ENCODE assay signal across 33 cellular contexts in the genomic region with DNA sequence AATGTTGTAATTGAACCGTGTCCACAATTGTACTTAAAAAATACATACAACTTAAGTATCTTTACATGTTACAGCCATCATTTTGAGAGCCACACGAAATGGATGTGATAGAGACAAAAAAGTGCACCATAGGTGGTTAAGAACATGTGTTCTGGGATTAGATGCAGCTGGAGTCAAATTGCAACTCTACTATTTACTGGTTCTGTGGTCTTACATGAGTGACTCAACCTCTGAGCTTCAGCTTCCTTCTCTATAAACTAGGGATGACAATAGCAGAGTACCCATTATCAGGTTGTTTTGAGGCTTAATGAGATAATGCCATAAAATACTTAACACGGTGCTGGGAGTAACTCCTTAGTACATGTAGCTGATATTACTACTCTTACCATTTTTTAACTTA.
A peak's percentile ranks its signal among the peaks of the same experiment; 100 is the strongest.
DNase-seq lines count a peak whose midpoint lies in the region; ATAC-seq and TF ChIP-seq lines count a peak whose summit lies in the region.
"Had no signal": no experiment of that assay in that cellular context is flagged by ENCODE, and none has a peak within 500 bp of the region (broad histone marks: within the 10 kb centered on the region; RNA-seq: fewer than 3 reads in every experiment).

No MANE protein-coding gene starts in this region.

- H3K27me3 ChIP-seq in RWPE2 (ENCODE audit: insufficient read depth, poor library complexity, severe bottlenecking) (no peaks in the 10 kb centered on the region), endodermal cell (ENCODE audit: control insufficient read depth, insufficient read depth, low read length, poor library complexity, severe bottlenecking) (no peaks in the 10 kb centered on the region)
- H3K27me3 ChIP-seq: BLaER1 treated with 17β-estradiol and CSF1 and Interleukin-3, amounts not matched to agents 10 nM and 100 nM; colonic mucosa; foreskin keratinocyte; pancreas; SJSA1; upper lobe of left lung had no signal

- no peaks in the 10 kb centered on the region for H3K4me1 ChIP-seq in RWPE2 (ENCODE audit: insufficient read depth, poor library complexity, severe bottlenecking)
- H3K4me1 ChIP-seq in endodermal cell (ENCODE audit: control insufficient read depth, insufficient read depth, low read length), result no peaks in the 10 kb centered on the region
- H3K4me1 ChIP-seq: colonic mucosa, foreskin keratinocyte, pancreas, upper lobe of left lung had no signal

- no peak overlapping the region for H3K27ac Mint-ChIP-seq in activated CD4-positive, alpha-beta T cell treated with anti-CD3 and anti-CD28 coated beads for 36 hours
- H3K27ac Mint-ChIP-seq in endodermal cell, result no peak overlapping the region
- H3K27ac Mint-ChIP-seq: activated CD4-positive, alpha-beta memory T cell treated with anti-CD3 and anti-CD28 coated beads for 36 hours; activated T-helper 17 cell treated with anti-CD3 and anti-CD28 coated beads, Interleukin-2, amount 50 U/mL, for 72 hours; stimulated activated naive B cell treated with anti-CD40 and anti-IgM and Interleukin-4, amounts not matched to agents 10 μg/mL and 1 μg/mL and 100 μg/mL, for 72 hours had no signal

- CTCF ChIA-PET in activated CD4-positive, alpha-beta T cell treated with anti-CD3 and anti-CD28 coated beads for 36 hours (lab: Charles Lee), result no interaction called here

- peaks cover 2% of the 10 kb centered on the region for H3K27me3 Mint-ChIP-seq in activated CD4-positive, alpha-beta T cell treated with anti-CD3 and anti-CD28 coated beads for 36 hours
- H3K27me3 Mint-ChIP-seq in endodermal cell (ENCODE audit: insufficient read depth), result peaks cover 1% of the 10 kb centered on the region
- H3K27me3 Mint-ChIP-seq: activated CD4-positive, alpha-beta memory T cell treated with anti-CD3 and anti-CD28 coated beads for 36 hours; activated T-helper 17 cell treated with anti-CD3 and anti-CD28 coated beads, Interleukin-2, amount 50 U/mL, for 72 hours had no signal

- H3K27ac ChIP-seq in RWPE2 (ENCODE audit: poor library complexity, severe bottlenecking) (no peak overlapping the region), endodermal cell (ENCODE audit: low read depth, low read length) (no peak overlapping the region)
- H3K27ac ChIP-seq: BLaER1 treated with 17β-estradiol and CSF1 and Interleukin-3, amounts not matched to agents 10 nM and 100 nM; cardiac muscle cell; colonic mucosa; foreskin keratinocyte; pancreas; SJSA1; upper lobe of left lung had no signal

- no peaks in the 10 kb centered on the region for H3K9me3 Mint-ChIP-seq in activated CD4-positive, alpha-beta T cell treated with anti-CD3 and anti-CD28 coated beads for 36 hours (ENCODE audit: low read depth)
- peaks cover 55% of the 10 kb centered on the region for H3K9me3 Mint-ChIP-seq in endodermal cell
- H3K9me3 Mint-ChIP-seq: activated CD4-positive, alpha-beta memory T cell treated with anti-CD3 and anti-CD28 coated beads for 36 hours; activated T-helper 17 cell treated with anti-CD3 and anti-CD28 coated beads, Interleukin-2, amount 50 U/mL, for 72 hours; stimulated activated naive B cell treated with anti-CD40 and anti-IgM and Interleukin-4, amounts not matched to agents 10 μg/mL and 1 μg/mL and 100 μg/mL, for 72 hours had no signal

- H3K36me3 Mint-ChIP-seq in activated CD4-positive, alpha-beta T cell treated with anti-CD3 and anti-CD28 coated beads for 36 hours (ENCODE audit: low read depth), result no peaks in the 10 kb centered on the region
- H3K36me3 Mint-ChIP-seq in endodermal cell (ENCODE audit: low read depth), result no peaks in the 10 kb centered on the region
- H3K36me3 Mint-ChIP-seq: activated CD4-positive, alpha-beta memory T cell treated with anti-CD3 and anti-CD28 coated beads for 36 hours; stimulated activated naive B cell treated with anti-CD40 and anti-IgM and Interleukin-4, amounts not matched to agents 10 μg/mL and 1 μg/mL and 100 μg/mL, for 72 hours had no signal

- H3K4me3 Mint-ChIP-seq in activated CD4-positive, alpha-beta T cell treated with anti-CD3 and anti-CD28 coated beads for 36 hours, result no peak overlapping the region
- H3K4me3 Mint-ChIP-seq in endodermal cell, result no peak overlapping the region
- H3K4me3 Mint-ChIP-seq: activated CD4-positive, alpha-beta memory T cell treated with anti-CD3 and anti-CD28 coated beads for 36 hours; activated T-helper 17 cell treated with anti-CD3 and anti-CD28 coated beads, Interleukin-2, amount 50 U/mL, for 72 hours; stimulated activated naive B cell treated with anti-CD40 and anti-IgM and Interleukin-4, amounts not matched to agents 10 μg/mL and 1 μg/mL and 100 μg/mL, for 72 hours had no signal

- TF ChIP-seq CTCF in RWPE2 (IDR thresholded peaks at IDR 0.05; ENCODE audit: poor library complexity, severe bottlenecking), result no peak
- no peak for TF ChIP-seq CTCF in endodermal cell (conservative IDR thresholded peaks at IDR 0.05)

- DNase-seq in activated CD4-positive, alpha-beta T cell treated with anti-CD3 and anti-CD28 coated beads for 36 hours, result no peak
- DNase-seq in activated CD4-positive, alpha-beta T cell treated with anti-CD3 and anti-CD28 coated beads, Interleukin-2, amount 50 U/mL, for 4 hours, result no peak
- DNase-seq in HT1080 (ENCODE audit: low read depth) (peak; percentile 53), RWPE2 (ENCODE audit: low spot score) (no peak), skeletal muscle cell (ENCODE audit: low read depth) (peak; percentile 27), endodermal cell (no peak)
- DNase-seq in activated CD4-positive, alpha-beta T cell treated with anti-CD3 and anti-CD28 coated beads for 1 hour, result no peak
- DNase-seq: ACHN; activated CD4-positive, alpha-beta memory T cell treated with anti-CD3 and anti-CD28 coated beads for 36 hours; activated CD4-positive, CD25-positive, alpha-beta regulatory T cell; activated CD8-positive, alpha-beta memory T cell treated with anti-CD3 and anti-CD28 coated beads, Interleukin-2, amount 50 U/mL, for 4 hours; activated naive CD4-positive, alpha-beta T cell treated with anti-CD3 and anti-CD28 coated beads, Interleukin-2, amount 50 U/mL, for 16 hours; amniotic stem cell; colonic mucosa; COR-L47; effector memory CD4-positive, alpha-beta T cell; EL; erythroblast; foreskin keratinocyte; H7; left cardiac atrium; MM.1S; NCI-H2171; NCI-H526; pancreas; stimulated activated CD4-positive, alpha-beta T cell treated with anti-CD3 and anti-CD28 coated beads, Interleukin-12 subunit alpha, Interleukin-12 subunit beta, amount 100 ng/mL, for 4 hours; stimulated activated naive B cell treated with anti-CD40 and anti-IgM and Interleukin-4, amounts not matched to agents 10 μg/mL and 1 μg/mL and 100 μg/mL, for 72 hours; upper lobe of left lung had no signal

- intact Hi-C loops in activated CD4-positive, alpha-beta T cell treated with anti-CD3 and anti-CD28 coated beads for 36 hours (cut with DNase I, micrococcal nuclease), result no loop called here

- POLR2A ChIA-PET in activated CD4-positive, alpha-beta T cell treated with anti-CD3 and anti-CD28 coated beads for 36 hours (lab: Charles Lee), result no interaction called here

- H3K4me3 ChIP-seq in RWPE2 (ENCODE audit: severe bottlenecking) (no peak overlapping the region), skeletal muscle cell (ENCODE audit: low read depth, low read length) (no peak overlapping the region), endodermal cell (ENCODE audit: low read length) (no peak overlapping the region)
- H3K4me3 ChIP-seq: BLaER1 treated with 17β-estradiol and CSF1 and Interleukin-3, amounts not matched to agents 10 nM and 100 nM; cardiac muscle cell; colonic mucosa; pancreas; SJSA1; upper lobe of left lung had no signal

- H3K9me3 ChIP-seq in RWPE2 (ENCODE audit: severe bottlenecking) (no peaks in the 10 kb centered on the region), endodermal cell (ENCODE audit: control insufficient read depth, low read length) (no peaks in the 10 kb centered on the region)
- H3K9me3 ChIP-seq: BLaER1 treated with 17β-estradiol and CSF1 and Interleukin-3, amounts not matched to agents 10 nM and 100 nM; colonic mucosa; pancreas; SJSA1; upper lobe of left lung had no signal

- peak; percentile 58 for ATAC-seq in activated CD4-positive, alpha-beta T cell treated with anti-CD3 and anti-CD28 coated beads for 36 hours
- ATAC-seq in RWPE2 (ENCODE audit: low read depth) (peak; percentile 73; the same call in 2 of the 3 replicates), GM18909 (IDR thresholded peaks at IDR 0.05; ENCODE audit: poor library complexity, unreplicated experiment) (no peak)
- ATAC-seq: activated T-helper 17 cell treated with anti-CD3 and anti-CD28 coated beads, Interleukin-2, amount 50 U/mL, for 72 hours; foreskin keratinocyte; left cardiac atrium; pancreas; stimulated activated naive B cell treated with anti-CD40 and anti-IgM and Interleukin-4, amounts not matched to agents 10 μg/mL and 1 μg/mL and 100 μg/mL, for 72 hours had no signal

- H3K4me1 Mint-ChIP-seq in activated CD4-positive, alpha-beta T cell treated with anti-CD3 and anti-CD28 coated beads for 36 hours, result no peaks in the 10 kb centered on the region
- H3K4me1 Mint-ChIP-seq in endodermal cell, result peaks cover 1% of the 10 kb centered on the region
- H3K4me1 Mint-ChIP-seq: activated T-helper 17 cell treated with anti-CD3 and anti-CD28 coated beads, Interleukin-2, amount 50 U/mL, for 72 hours; stimulated activated naive B cell treated with anti-CD40 and anti-IgM and Interleukin-4, amounts not matched to agents 10 μg/mL and 1 μg/mL and 100 μg/mL, for 72 hours had no signal

- H3K36me3 ChIP-seq in RWPE2 (ENCODE audit: low read depth) (no peaks in the 10 kb centered on the region), endodermal cell (ENCODE audit: control insufficient read depth, insufficient read depth, low read length) (no peaks in the 10 kb centered on the region)
- H3K36me3 ChIP-seq: BLaER1 treated with 17β-estradiol and CSF1 and Interleukin-3, amounts not matched to agents 10 nM and 100 nM; cardiac muscle cell; colonic mucosa; pancreas; SJSA1; upper lobe of left lung had no signal

- WGBS in endodermal cell (ENCODE audit: insufficient coverage in 1 of 2, insufficient read length in 1 of 2), 2 experiments, result 82% methylated on average over 2 of the region's 3 CpGs; no CpG with 5 or more reads in 1 of the 2 experiments

- no peak overlapping the region for H3K9ac ChIP-seq in endodermal cell (ENCODE audit: extremely low read depth, low read length, poor library complexity, severe bottlenecking)
- H3K9ac ChIP-seq: BLaER1 treated with 17β-estradiol and CSF1 and Interleukin-3, amounts not matched to agents 10 nM and 100 nM had no signal

Comparison
In these comparisons a context has a peak if more than half of its experiments do, and no peak if none do; other contexts are left out.
1. DNase-seq: peak in HT1080 (single experiment) and skeletal muscle cell (single experiment); none in activated CD4-positive, alpha-beta T cell treated with anti-CD3 and anti-CD28 coated beads for 36 hours (single experiment), activated CD4-positive, alpha-beta T cell treated with anti-CD3 and anti-CD28 coated beads, Interleukin-2, amount 50 U/mL, for 4 hours (0 of 2), RWPE2 (single experiment), endodermal cell (single experiment) and activated CD4-positive, alpha-beta T cell treated with anti-CD3 and anti-CD28 coated beads for 1 hour (single experiment).